11 cellular contexts compared by ENCODE assay signal in genomic region chr18:77103181-77103875, GRCh38. TPM values are rescaled to one million over a fixed set of nuclear protein-coding genes. Genes with fewer than 3 reads are reported as not detected.
A peak's percentile ranks its signal among the peaks of the same experiment; 100 is the strongest.
DNase-seq lines count a peak whose midpoint lies in the region; ATAC-seq, FAIRE-seq and TF ChIP-seq lines count a peak whose summit lies in the region.
"Had no signal": no experiment of that assay in that cellular context is flagged by ENCODE, and none has a peak within 500 bp of the region (broad histone marks: within the 10 kb centered on the region; RNA-seq: fewer than 3 reads in every experiment).

No MANE protein-coding gene starts in this region.

- intact Hi-C loops in kidney (cut with DNase I) (no loop called here), thyroid gland (cut with DNase I) (no loop called here)

- no peaks in the 10 kb centered on the region for H3K27me3 ChIP-seq in adipocyte (replicated peaks; ENCODE audit: control insufficient read depth, insufficient read depth, low read length)
- no peaks in the 10 kb centered on the region for H3K27me3 ChIP-seq in thyroid gland

- TF ChIP-seq CTCF in kidney (IDR thresholded peaks at IDR 0.05; ENCODE audit: borderline replicate concordance, extremely low read depth, insufficient read depth) (no peak), thyroid gland (IDR thresholded peaks at IDR 0.05) (no peak)

- peak overlapping the region; percentile 86 to 93 for H3K27ac ChIP-seq in kidney (ENCODE audit: low read depth in 2 of 2, low read length in 2 of 2)
- H3K27ac ChIP-seq in thyroid gland: peak overlapping the region in 2 of 3 donors; percentile 35 to 79

- peak overlapping the region; percentile 71 for H3K4me3 Mint-ChIP-seq in activated T-cell treated with anti-CD3 and anti-CD28 coated beads, Interleukin-2, amount 50 U/mL, for 24 hours

- H3K9me3 Mint-ChIP-seq in activated T-cell treated with anti-CD3 and anti-CD28 coated beads, Interleukin-2, amount 50 U/mL, for 24 hours: peaks cover 16% of the 10 kb centered on the region

- no peaks in the 10 kb centered on the region for H3K9me3 ChIP-seq in adipocyte (ENCODE audit: control insufficient read depth, low read length)
- no peaks in the 10 kb centered on the region for H3K9me3 ChIP-seq in kidney (ENCODE audit: control insufficient read depth in 1 of 2, low read length in 2 of 2)
- H3K9me3 ChIP-seq in thyroid gland: no peaks in the 10 kb centered on the region

- peak overlapping the region; percentile 98 for H3K27ac Mint-ChIP-seq in activated T-cell treated with anti-CD3 and anti-CD28 coated beads, Interleukin-2, amount 50 U/mL, for 24 hours

- peaks cover 98% of the 10 kb centered on the region for H3K4me1 Mint-ChIP-seq in activated T-cell treated with anti-CD3 and anti-CD28 coated beads, Interleukin-2, amount 50 U/mL, for 24 hours (ENCODE audit: low read depth)

- WGBS in thyroid gland, 2 donors: 78 to 88% methylated on average over 16 of the region's 16 CpGs

- peaks cover 71% of the 10 kb centered on the region for H3K36me3 Mint-ChIP-seq in activated T-cell treated with anti-CD3 and anti-CD28 coated beads, Interleukin-2, amount 50 U/mL, for 24 hours (ENCODE audit: low read depth)

- no peaks in the 10 kb centered on the region for H3K36me3 ChIP-seq in adipocyte (ENCODE audit: control insufficient read depth, insufficient read depth, low read length, severe bottlenecking)
- H3K36me3 ChIP-seq in kidney (ENCODE audit: control insufficient read depth in 1 of 2, insufficient read depth in 2 of 2, low read length in 2 of 2): peaks cover 0 to 3% of the 10 kb centered on the region in 2 donors
- H3K36me3 ChIP-seq in thyroid gland: peaks cover 0 to 9% of the 10 kb centered on the region in 2 donors

- H3K27me3 Mint-ChIP-seq in activated T-cell treated with anti-CD3 and anti-CD28 coated beads, Interleukin-2, amount 50 U/mL, for 24 hours: no peaks in the 10 kb centered on the region

- no peak for TF ChIP-seq POLR2A in thyroid gland (IDR thresholded peaks at IDR 0.05)

- H3K4me3 ChIP-seq in adipocyte (ENCODE audit: low read length) (peak overlapping the region; percentile 55), kidney (ENCODE audit: low read length in 2 of 2) (peak overlapping the region in 1 of 2 donors; percentile 7), thyroid gland (replicated peaks in 1 of 3) (no peak overlapping the region)

- H3K9ac ChIP-seq in adipocyte (ENCODE audit: low read length): peak overlapping the region; percentile 88
- H3K9ac ChIP-seq in kidney (ENCODE audit: low read length in 2 of 2): peak overlapping the region in 1 of 2 donors; percentile 20

- DNase-seq in activated T-cell treated with anti-CD3 and anti-CD28 coated beads, Interleukin-2, amount 50 U/mL, for 24 hours: no peak
- no peak for DNase-seq in activated T-cell treated with anti-CD3 and anti-CD28 coated beads for 4 hours
- peak; percentile 68 for DNase-seq in adipocyte (ENCODE audit: low read depth)
- peak; percentile 45 for DNase-seq in kidney
- no peak for DNase-seq in thyroid gland
- DNase-seq in RCC 7860 (ENCODE audit: low spot score): no peak
- DNase-seq in NCI-H2196 treated with DMSO at 0.1 percent for 48 hours (lab: John Stamatoyannopoulos, UW; ENCODE audit: unreplicated experiment): no peak
- DNase-seq: activated gamma-delta T cell treated with Interleukin-2 at 50 U/mL for 16 hours, NCI-H526 treated with DMSO at 0.1 percent for 48 hours had no signal

- ATAC-seq in HG03378 (IDR thresholded peaks at IDR 0.05; ENCODE audit: unreplicated experiment): no peak

- FAIRE-seq in kidney (lab: Jason Lieb, UNC): no peak
- FAIRE-seq in RCC 7860 (lab: Jason Lieb, UNC): no peak
- FAIRE-seq: islet of Langerhans had no signal

- H3K4me1 ChIP-seq in adipocyte (ENCODE audit: control insufficient read depth, insufficient read depth, low read length): peaks cover 73% of the 10 kb centered on the region
- H3K4me1 ChIP-seq in kidney (ENCODE audit: control insufficient read depth in 1 of 2, insufficient read depth in 1 of 2, low read depth in 1 of 2, low read length in 2 of 2): peaks cover 44 to 57% of the 10 kb centered on the region in 2 donors
- peaks cover 40 to 51% of the 10 kb centered on the region in 2 donors for H3K4me1 ChIP-seq in thyroid gland

RNA-seq across cellular contexts. Expression of gene MBP, which starts 29.3 kb away (rescaled TPM):
- 61.2 TPM for total RNA-seq in kidney
- 15.1 TPM for polyA plus RNA-seq in kidney (ENCODE audit: insufficient read depth, low read depth, low replicate concordance)
- total RNA-seq in thyroid gland: 10 to 100 TPM; 44.0 to 68.0 (median 60.2) TPM

Comparison
In these comparisons a context has a peak if more than half of its experiments do, and no peak if none do; other contexts are left out.
1. DNase-seq: peak in adipocyte (single experiment) and kidney (single experiment); none in activated T-cell treated with anti-CD3 and anti-CD28 coated beads, Interleukin-2, amount 50 U/mL, for 24 hours (single experiment), activated T-cell treated with anti-CD3 and anti-CD28 coated beads for 4 hours (single experiment), thyroid gland (0 of 2), RCC 7860 (single experiment) and NCI-H2196 treated with DMSO at 0.1 percent for 48 hours (single experiment).